In genomic region chr21:37367301-37367757, GRCh38 we compare ENCODE assay signal across 1 cellular context.
TF ChIP-seq lines count a peak whose summit lies in the region.

No MANE protein-coding gene starts in this region.

TF ChIP-seq in HepG2, 621 proteins besides CTCF, POLR2A, EP300 and RAD21 (continued from another document):
- TF ChIP-seq CERS6 (CRISPR knock-in tag; IDR thresholded peaks at IDR 0.05): no peak
- TF ChIP-seq CEBPZ (IDR thresholded peaks at IDR 0.05; ENCODE audit: low read length): no peak
- TF ChIP-seq RARG (CRISPR knock-in tag; IDR thresholded peaks at IDR 0.05; ENCODE audit: low read depth): no peak
- no peak for TF ChIP-seq AGO1 (IDR thresholded peaks at IDR 0.05; ENCODE audit: low read depth, low read length, poor library complexity, severe bottlenecking)
- no peak for TF ChIP-seq ZNF121 (CRISPR knock-in tag; IDR thresholded peaks at IDR 0.05)
